ENCODE assay signal across 10 cellular contexts in the genomic region with DNA sequence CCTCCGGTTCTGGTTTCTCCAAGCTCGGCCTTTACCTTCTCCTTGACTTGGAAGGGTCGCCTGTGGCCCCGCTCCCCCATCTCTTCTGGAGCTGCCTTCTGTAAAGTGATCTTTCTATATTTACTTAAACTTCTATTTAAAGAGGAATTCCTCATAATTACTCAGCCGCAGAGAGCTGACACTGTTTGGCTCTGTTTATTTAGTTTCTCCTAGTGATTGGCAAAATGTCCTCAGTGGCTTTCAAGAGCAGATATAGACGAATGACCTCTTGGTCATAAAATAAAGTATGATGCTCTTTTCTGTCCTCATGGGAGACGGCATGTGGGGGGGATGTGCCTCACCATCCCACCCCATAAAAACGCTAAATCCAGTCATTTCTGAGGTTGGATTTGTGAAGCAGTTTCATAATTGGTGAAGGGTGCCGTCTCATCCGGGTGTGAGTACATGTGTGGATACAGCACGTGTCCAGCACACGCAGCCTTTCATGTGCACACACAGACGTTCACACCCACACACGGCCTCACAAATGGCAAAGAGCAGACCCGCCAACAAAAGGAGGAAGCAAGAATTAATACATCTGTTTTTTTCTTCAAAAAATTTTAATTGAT. TPM values are rescaled to one million over a fixed set of nuclear protein-coding genes. Genes with fewer than 3 reads are reported as not detected.
DNase-seq lines count a peak whose midpoint lies in the region; ATAC-seq, FAIRE-seq and TF ChIP-seq lines count a peak whose summit lies in the region.
"Had no signal": no experiment of that assay in that cellular context is flagged by ENCODE, and none has a peak within 500 bp of the region (broad histone marks: within the 10 kb centered on the region; RNA-seq: fewer than 3 reads in every experiment).

No MANE protein-coding gene starts in this region.

- H3K27me3 Mint-ChIP-seq in activated CD4-positive, alpha-beta T cell treated with anti-CD3 and anti-CD28 coated beads, Interleukin-2, amount 10 ng/mL, durations not matched to agents 24 days and 14 days = peaks cover 3% of the 10 kb centered on the region
- peaks cover 8% of the 10 kb centered on the region for H3K27me3 Mint-ChIP-seq in activated T-helper 2 cell treated with anti-CD3 and anti-CD28 coated beads, Interferon-gamma antibody, Interleukin-2, Interleukin-4, amounts not matched to agents 10 μg/mL and 5 μg/mL and 100 μg/mL, durations not matched to agents 14 hours and 24 hours and 36 hours (ENCODE audit: low read depth)

- H4K20me1 ChIP-seq in H1 (replicated peaks in 1 of 2; ENCODE audit: control insufficient read depth in 1 of 2, insufficient read depth in 2 of 2, low read length in 2 of 2) = no peaks in the 10 kb centered on the region

- no peak for ATAC-seq in activated naive CD4-positive, alpha-beta T cell treated with anti-CD3 and anti-CD28 coated beads, Interleukin-2, amount 50 U/mL, for 72 hours

- no peak overlapping the region for H2BK20ac ChIP-seq in H1 (ENCODE audit: low read length)

- DNase-seq in ACHN = peak; percentile 50
- peak; percentile 80 for DNase-seq in LHCN-M2 (ENCODE audit: low read depth)
- no peak for DNase-seq in H1 (ENCODE audit: low read depth in 1 of 2, low spot score in 2 of 2)
- DNase-seq in activated CD4-positive, alpha-beta T cell treated with anti-CD3 and anti-CD28 coated beads, Interleukin-2, amount 10 ng/mL, durations not matched to agents 24 days and 14 days = no peak
- no peak for DNase-seq in activated naive CD4-positive, alpha-beta T cell treated with anti-CD3 and anti-CD28 coated beads, Interleukin-2, amount 50 U/mL, for 72 hours (ENCODE audit: low spot score in 2 of 2)
- no peak for DNase-seq in activated T-helper 2 cell treated with anti-CD3 and anti-CD28 coated beads, Interferon-gamma antibody, Interleukin-2, Interleukin-4, amounts not matched to agents 10 μg/mL and 5 μg/mL and 100 μg/mL, durations not matched to agents 14 hours and 24 hours and 36 hours (ENCODE audit: low spot score)
- no peak for DNase-seq in cerebellum (ENCODE audit: low spot score)
- DNase-seq: activated gamma-delta T cell treated with Interleukin-2 at 50 U/mL for 16 hours, Calu3 had no signal

- no peak overlapping the region for H3K27ac ChIP-seq in H1 (ENCODE audit: low read depth, low read length)
- H3K27ac ChIP-seq in muscle layer of duodenum (ENCODE audit: low read length) = peak overlapping the region; percentile 53

- no peak for TF ChIP-seq EP300 in H1 (IDR thresholded peaks at IDR 0.05; ENCODE audit: borderline replicate concordance in 1 of 2, low read depth in 2 of 2, low read length in 2 of 2)

- H3K4ac ChIP-seq in H1 (replicated peaks; ENCODE audit: insufficient read length, low read depth, low read length) = no peak overlapping the region

- no peak overlapping the region for H3K4me3 ChIP-seq in H1 (ENCODE audit: extremely low read depth in 1 of 4, insufficient read depth in 2 of 4, low read depth in 3 of 4, low read length in 4 of 4)
- no peak overlapping the region for H3K4me3 ChIP-seq in muscle layer of duodenum (ENCODE audit: low read depth in 1 of 2, low read length in 2 of 2)

- no peak overlapping the region for H4K5ac ChIP-seq in H1 (ENCODE audit: insufficient read length, low read depth, low read length)

- H3K9me3 ChIP-seq in H1 (ENCODE audit: insufficient read depth in 2 of 2, low read depth in 1 of 2, low read length in 1 of 2) (no peaks in the 10 kb centered on the region), muscle layer of duodenum (ENCODE audit: control insufficient read depth in 1 of 2, low read length in 2 of 2) (no peaks in the 10 kb centered on the region)

- intact Hi-C loops in activated CD4-positive, alpha-beta T cell treated with anti-CD3 and anti-CD28 coated beads, Interleukin-2, amount 10 ng/mL, durations not matched to agents 24 days and 14 days (cut with micrococcal nuclease) = no loop called here
- intact Hi-C loops in activated T-helper 2 cell treated with anti-CD3 and anti-CD28 coated beads, Interferon-gamma antibody, Interleukin-2, Interleukin-4, amounts not matched to agents 10 μg/mL and 5 μg/mL and 100 μg/mL, durations not matched to agents 14 hours and 24 hours and 36 hours (cut with micrococcal nuclease) = loop anchor here (10.0 kb wide), 1 partner anchor 319 kb away; no protein-coding TSS in a partner anchor

- no peaks in the 10 kb centered on the region for H3K36me3 Mint-ChIP-seq in activated CD4-positive, alpha-beta T cell treated with anti-CD3 and anti-CD28 coated beads, Interleukin-2, amount 10 ng/mL, durations not matched to agents 24 days and 14 days (ENCODE audit: low read depth)
- H3K36me3 Mint-ChIP-seq in activated naive CD4-positive, alpha-beta T cell treated with anti-CD3 and anti-CD28 coated beads, Interleukin-2, amount 50 U/mL, for 72 hours = no peaks in the 10 kb centered on the region
- H3K36me3 Mint-ChIP-seq in activated T-helper 2 cell treated with anti-CD3 and anti-CD28 coated beads, Interferon-gamma antibody, Interleukin-2, Interleukin-4, amounts not matched to agents 10 μg/mL and 5 μg/mL and 100 μg/mL, durations not matched to agents 14 hours and 24 hours and 36 hours (ENCODE audit: low read depth) = no peaks in the 10 kb centered on the region

- no peak overlapping the region for H3K56ac ChIP-seq in H1 (replicated peaks; ENCODE audit: insufficient read length, low read depth, low read length)

- H3K4me2 ChIP-seq in H1 (ENCODE audit: insufficient read depth in 1 of 2, low read depth in 2 of 2, low read length in 2 of 2) = no peak overlapping the region

- CTCF ChIA-PET in H1 (lab: Charles Lee; ENCODE audit: partially characterized antibody) = interaction anchor here (1.0 to 5.1 kb wide), 4 partner anchors 22 to 48 kb away, joined by 3 to 34 read pairs (median 4); no protein-coding TSS in a partner anchor

- H2AK5ac ChIP-seq in H1 (ENCODE audit: low read depth, low read length) = no peak overlapping the region; the same call in 1 of the 2 replicates

- TF ChIP-seq RAD21 in H1 (IDR thresholded peaks at IDR 0.05 in 1 of 2, conservative IDR thresholded peaks at IDR 0.05 in 1 of 2; ENCODE audit: low read depth in 2 of 2, low read length in 2 of 2) = no peak

- 0 out of 2 replicates have a peak overlapping the region, but pooled peaks have one; percentile 65 for H2BK15ac ChIP-seq in H1 (ENCODE audit: low read length)

- FAIRE-seq in H1 (lab: Jason Lieb, UNC) = no peak

- no peak overlapping the region for H3K23ac ChIP-seq in H1 (ENCODE audit: insufficient read length)

- H2AFZ ChIP-seq in H1 (ENCODE audit: low read length) = no peak overlapping the region

- in situ Hi-C loops in ACHN (cut with HindIII; ENCODE audit: low pct_ligation_motif_present, low pct_unique_long_range_greater_than_20kb, low sequenced_read_pairs) = no loop called here

- H3K36me3 ChIP-seq in H1 (ENCODE audit: control insufficient read depth in 2 of 4, insufficient read depth in 4 of 4, low read length in 3 of 4) = no peaks in the 10 kb centered on the region
- H3K36me3 ChIP-seq in muscle layer of duodenum (ENCODE audit: control insufficient read depth in 1 of 2, insufficient read depth in 2 of 2, low read length in 2 of 2) = no peaks in the 10 kb centered on the region

- POLR2A ChIA-PET in H1 (lab: Charles Lee; ENCODE audit: partially characterized antibody) = no interaction called here

- H4K8ac ChIP-seq in H1 (ENCODE audit: extremely low read depth, insufficient read depth, low read length) = no peak overlapping the region

- no peak overlapping the region for H3K27ac Mint-ChIP-seq in activated CD4-positive, alpha-beta T cell treated with anti-CD3 and anti-CD28 coated beads, Interleukin-2, amount 10 ng/mL, durations not matched to agents 24 days and 14 days
- no peak overlapping the region for H3K27ac Mint-ChIP-seq in activated naive CD4-positive, alpha-beta T cell treated with anti-CD3 and anti-CD28 coated beads, Interleukin-2, amount 50 U/mL, for 72 hours
- no peak overlapping the region for H3K27ac Mint-ChIP-seq in activated T-helper 2 cell treated with anti-CD3 and anti-CD28 coated beads, Interferon-gamma antibody, Interleukin-2, Interleukin-4, amounts not matched to agents 10 μg/mL and 5 μg/mL and 100 μg/mL, durations not matched to agents 14 hours and 24 hours and 36 hours

- no peak overlapping the region for H3K14ac ChIP-seq in H1 (ENCODE audit: insufficient read length)

- H2BK12ac ChIP-seq in H1 (ENCODE audit: low read depth, low read length) = peak overlapping the region; percentile 62; the same call in 1 of the 2 replicates

- H3K4me1 ChIP-seq in H1 (replicated peaks in 1 of 4; ENCODE audit: control insufficient read depth in 3 of 4, insufficient read depth in 4 of 4, low read length in 3 of 4) (peaks cover 6 to 12% (median 9%) of the 10 kb centered on the region in 4 experiments), muscle layer of duodenum (ENCODE audit: control insufficient read depth in 1 of 2, insufficient read depth in 2 of 2, low read length in 2 of 2) (peaks cover 7 to 34% of the 10 kb centered on the region in 2 donors)

- H3K27me3 ChIP-seq in H1 (replicated peaks in 1 of 4; ENCODE audit: control insufficient read depth in 3 of 4, extremely low read depth in 1 of 4, insufficient read depth in 3 of 4, low read length in 3 of 4) (no peaks in the 10 kb centered on the region; a peak in 2 of 7 replicates), muscle layer of duodenum (ENCODE audit: low read depth, low read length) (no peaks in the 10 kb centered on the region)

- H3K23me2 ChIP-seq in H1 (ENCODE audit: low read depth, low read length) = no peaks in the 10 kb centered on the region

- no peak for TF ChIP-seq CTCF in H1 (IDR thresholded peaks at IDR 0.05; ENCODE audit: control extremely low read depth in 1 of 3, insufficient read depth in 1 of 3, low read depth in 1 of 3, low read length in 3 of 3)

- H2BK120ac ChIP-seq in H1 (replicated peaks; ENCODE audit: low read depth, low read length) = no peak overlapping the region

- H3K18ac ChIP-seq in H1 (ENCODE audit: extremely low read depth, low read length) = no peak overlapping the region

- 85% methylated on average over 15 of the region's 15 CpGs; no CpG with 5 or more reads in 1 of the 2 experiments for WGBS in H1 (ENCODE audit: extremely low coverage in 1 of 2, insufficient coverage in 1 of 2, insufficient read length in 1 of 2, insufficient replicate concordance in 2 of 2, low coverage in 1 of 2, low lambda C conversion rate in 2 of 2, missing lambda C conversion rate in 1 of 2), 2 experiments

- no peaks in the 10 kb centered on the region for H3K79me1 ChIP-seq in H1 (ENCODE audit: low read depth, low read length)

- no peak overlapping the region for H4K91ac ChIP-seq in H1 (replicated peaks; ENCODE audit: insufficient read length, low read length)

- H3K4me3 Mint-ChIP-seq in activated CD4-positive, alpha-beta T cell treated with anti-CD3 and anti-CD28 coated beads, Interleukin-2, amount 10 ng/mL, durations not matched to agents 24 days and 14 days = no peak overlapping the region
- H3K4me3 Mint-ChIP-seq in activated T-helper 2 cell treated with anti-CD3 and anti-CD28 coated beads, Interferon-gamma antibody, Interleukin-2, Interleukin-4, amounts not matched to agents 10 μg/mL and 5 μg/mL and 100 μg/mL, durations not matched to agents 14 hours and 24 hours and 36 hours (ENCODE audit: low read depth) = no peak overlapping the region

- H3K9ac ChIP-seq in H1 (replicated peaks in 1 of 4; ENCODE audit: extremely low read depth in 1 of 4, low read depth in 3 of 4, low read length in 3 of 4) = no peak overlapping the region

- H3K9me3 Mint-ChIP-seq in activated CD4-positive, alpha-beta T cell treated with anti-CD3 and anti-CD28 coated beads, Interleukin-2, amount 10 ng/mL, durations not matched to agents 24 days and 14 days = no peaks in the 10 kb centered on the region
- no peaks in the 10 kb centered on the region for H3K9me3 Mint-ChIP-seq in activated naive CD4-positive, alpha-beta T cell treated with anti-CD3 and anti-CD28 coated beads, Interleukin-2, amount 50 U/mL, for 72 hours
- no peaks in the 10 kb centered on the region for H3K9me3 Mint-ChIP-seq in activated T-helper 2 cell treated with anti-CD3 and anti-CD28 coated beads, Interferon-gamma antibody, Interleukin-2, Interleukin-4, amounts not matched to agents 10 μg/mL and 5 μg/mL and 100 μg/mL, durations not matched to agents 14 hours and 24 hours and 36 hours

- no peak overlapping the region for H2BK5ac ChIP-seq in H1 (ENCODE audit: low read depth, low read length)

- peaks cover 16% of the 10 kb centered on the region for H3K4me1 Mint-ChIP-seq in activated CD4-positive, alpha-beta T cell treated with anti-CD3 and anti-CD28 coated beads, Interleukin-2, amount 10 ng/mL, durations not matched to agents 24 days and 14 days
- peaks cover 15% of the 10 kb centered on the region for H3K4me1 Mint-ChIP-seq in activated T-helper 2 cell treated with anti-CD3 and anti-CD28 coated beads, Interferon-gamma antibody, Interleukin-2, Interleukin-4, amounts not matched to agents 10 μg/mL and 5 μg/mL and 100 μg/mL, durations not matched to agents 14 hours and 24 hours and 36 hours (ENCODE audit: low read depth)

- no peak for TF ChIP-seq POLR2A in H1 (IDR thresholded peaks at IDR 0.05; ENCODE audit: control extremely low read depth in 1 of 2, low read depth in 2 of 2, low read length in 2 of 2)

- no peaks in the 10 kb centered on the region for H3K79me2 ChIP-seq in H1 (ENCODE audit: control insufficient read depth in 1 of 2, insufficient read depth in 2 of 2, low read length in 2 of 2)

RNA-seq across cellular contexts. Expression of a gene that starts 43.4 kb away (rescaled TPM):
- total RNA-seq in LHCN-M2 (2014; rRNA removed) = 7.6 and 13.9 TPM in 2 replicates
- polyA plus RNA-seq in LHCN-M2 (2012) = 10.4 TPM
- total RNA-seq in H1 (2021; fragmentation: NEBNext Ultra II Directional; extraction: Animal tissue kit (Norgen Biotek cat#: 25700)) = 13.8 and 15.5 TPM in 2 replicates
- 6.5 and 6.6 TPM in 2 replicates for polyA plus RNA-seq in H1 (2011; rRNA removed)
- polyA plus RNA-seq in H1 (2011; cell fraction: cytosol; rRNA removed) = 6.1 TPM
- polyA plus RNA-seq in H1 (2011; cell fraction: nucleus; rRNA removed) = 9.4 TPM
- polyA plus RNA-seq in H1 (2012, experiment 1 of 2) = 3.7 to 4.5 TPM (median 4.3 TPM) in 4 replicates
- polyA plus RNA-seq in H1 (2012, experiment 2 of 2) = 4.8 TPM
- polyA plus RNA-seq in H1 (2013, experiment 1 of 2) = 12.4 TPM
- polyA plus RNA-seq in H1 (2013, experiment 2 of 2) = 12.0 TPM
- polyA minus RNA-seq in H1 (2011; rRNA and poly(A)+ RNA removed) = 10.3 and 13.5 TPM in 2 replicates
- polyA minus RNA-seq in H1 (2011; cell fraction: cytosol; rRNA and poly(A)+ RNA removed) = 9.7 TPM
- 9.4 TPM for polyA minus RNA-seq in H1 (2011; cell fraction: nucleus; rRNA and poly(A)+ RNA removed)
- total RNA-seq in activated CD4-positive, alpha-beta T cell treated with anti-CD3 and anti-CD28 coated beads, Interleukin-2, amount 10 ng/mL, durations not matched to agents 24 days and 14 days = 21.8 and 22.4 TPM in 2 replicates
- total RNA-seq in activated naive CD4-positive, alpha-beta T cell treated with anti-CD3 and anti-CD28 coated beads, Interleukin-2, amount 50 U/mL, for 72 hours = 10 to 100 TPM; 13.4 to 14.6 TPM
- 21.1 and 22.4 TPM in 2 replicates for total RNA-seq in activated T-helper 2 cell treated with anti-CD3 and anti-CD28 coated beads, Interferon-gamma antibody, Interleukin-2, Interleukin-4, amounts not matched to agents 10 μg/mL and 5 μg/mL and 100 μg/mL, durations not matched to agents 14 hours and 24 hours and 36 hours
- total RNA-seq in cerebellum = 14.9 TPM

Comparison
In these comparisons a context has a peak if more than half of its experiments do, and no peak if none do; other contexts are left out.
1. DNase-seq: peak in ACHN (single experiment) and LHCN-M2 (single experiment); none in H1 (0 of 2), activated CD4-positive, alpha-beta T cell treated with anti-CD3 and anti-CD28 coated beads, Interleukin-2, amount 10 ng/mL, durations not matched to agents 24 days and 14 days (single experiment), activated naive CD4-positive, alpha-beta T cell treated with anti-CD3 and anti-CD28 coated beads, Interleukin-2, amount 50 U/mL, for 72 hours (0 of 2), activated T-helper 2 cell treated with anti-CD3 and anti-CD28 coated beads, Interferon-gamma antibody, Interleukin-2, Interleukin-4, amounts not matched to agents 10 μg/mL and 5 μg/mL and 100 μg/mL, durations not matched to agents 14 hours and 24 hours and 36 hours (single experiment) and cerebellum (single experiment).